In genomic region chr5:107072440-107072839, GRCh38 we compare ENCODE assay signal across 27 cellular contexts.
DNase-seq lines count a peak whose midpoint lies in the region; ATAC-seq and TF ChIP-seq lines count a peak whose summit lies in the region.
"Had no signal": no experiment of that assay in that cellular context is flagged by ENCODE, and none has a peak within 500 bp of the region (broad histone marks: within the 10 kb centered on the region; RNA-seq: fewer than 3 reads in every experiment).

No MANE protein-coding gene starts in this region.

- H3K9me3 ChIP-seq in hepatocyte (ENCODE audit: low read depth): no peaks in the 10 kb centered on the region
- H3K9me3 ChIP-seq: BE2C had no signal

- ATAC-seq in HG03139 (IDR thresholded peaks at IDR 0.05; ENCODE audit: unreplicated experiment): no peak
- ATAC-seq: K562 had no signal

- H3K4me1 ChIP-seq in hepatocyte (ENCODE audit: insufficient read depth): no peaks in the 10 kb centered on the region
- H3K4me1 ChIP-seq: BE2C had no signal

- H4K20me1 ChIP-seq in hepatocyte (ENCODE audit: insufficient read depth, poor library complexity, severe bottlenecking): no peaks in the 10 kb centered on the region

- H3K9me2 ChIP-seq in hepatocyte (replicated peaks; ENCODE audit: insufficient read depth): no peaks in the 10 kb centered on the region

- H3K27me3 ChIP-seq in hepatocyte: no peaks in the 10 kb centered on the region
- H3K27me3 ChIP-seq: BE2C had no signal

- no peak for TF ChIP-seq CTCF in hepatocyte (IDR thresholded peaks at IDR 0.05; ENCODE audit: poor library complexity)

- no peak overlapping the region for H3K4me2 ChIP-seq in hepatocyte

- H3K4me3 Mint-ChIP-seq in activated T-helper 1 cell treated with anti-CD3 and anti-CD28 coated beads, Interleukin-12 subunit alpha, Interleukin-12 subunit beta, Interleukin-2, Interleukin-4 antibody, amounts not matched to agents 30 ng/mL and 10 ng/mL and 1 ng/mL, durations not matched to agents 14 hours and 24 hours and 36 hours: no peak overlapping the region
- H3K4me3 Mint-ChIP-seq: H9, HFFc6 had no signal

- H3K79me2 ChIP-seq in hepatocyte: no peaks in the 10 kb centered on the region

- H3K4me1 Mint-ChIP-seq in activated T-helper 1 cell treated with anti-CD3 and anti-CD28 coated beads, Interleukin-12 subunit alpha, Interleukin-12 subunit beta, Interleukin-2, Interleukin-4 antibody, amounts not matched to agents 30 ng/mL and 10 ng/mL and 1 ng/mL, durations not matched to agents 14 hours and 24 hours and 36 hours (ENCODE audit: low read depth): no peaks in the 10 kb centered on the region

- peak overlapping the region; percentile 25 for H3K27ac ChIP-seq in epithelial cell of prostate
- peak overlapping the region; percentile 47 for H3K27ac ChIP-seq in hepatocyte
- H3K27ac ChIP-seq: GM23248 had no signal

- no peaks in the 10 kb centered on the region for H3K36me3 ChIP-seq in hepatocyte (replicated peaks; ENCODE audit: insufficient read depth, low read depth)
- H3K36me3 ChIP-seq: BE2C had no signal

- H2AFZ ChIP-seq in hepatocyte: no peak overlapping the region
- H2AFZ ChIP-seq: GM23248 had no signal

- no peaks in the 10 kb centered on the region for H3K27me3 Mint-ChIP-seq in activated T-helper 1 cell treated with anti-CD3 and anti-CD28 coated beads, Interleukin-12 subunit alpha, Interleukin-12 subunit beta, Interleukin-2, Interleukin-4 antibody, amounts not matched to agents 30 ng/mL and 10 ng/mL and 1 ng/mL, durations not matched to agents 14 hours and 24 hours and 36 hours (ENCODE audit: insufficient read depth)

- DNase-seq in H4 (ENCODE audit: low spot score): peak; percentile 59
- peak; percentile 77 for DNase-seq in amniotic epithelial cell (ENCODE audit: low read depth)
- DNase-seq in epithelial cell of prostate (ENCODE audit: low read depth, low spot score): no peak
- DNase-seq in hepatocyte (ENCODE audit: low spot score): no peak
- no peak for DNase-seq in dedifferentiated amniotic fluid mesenchymal stem cell (ENCODE audit: extremely low spot score)
- no peak for DNase-seq in NCI-H345 (lab: John Stamatoyannopoulos, UW)
- DNase-seq in activated T-helper 1 cell treated with anti-CD3 and anti-CD28 coated beads, Interleukin-12 subunit alpha, Interleukin-12 subunit beta, Interleukin-2, Interleukin-4 antibody, amounts not matched to agents 30 ng/mL and 10 ng/mL and 1 ng/mL, durations not matched to agents 14 hours and 24 hours and 36 hours (ENCODE audit: low spot score): no peak
- DNase-seq: 8988T; ACHN; BE2C; GM23248; H9; HFFc6; Kasumi-1; MV-4-11; NCI-H1105 treated with DMSO at 0.1 percent for 48 hours; NCI-H146; NCI-H1930; NCI-H2107; NCI-H446 treated with DMSO at 0.1 percent for 48 hours; NCI-H526; NCI-H82; NK-92 treated with Interleukin-12 subunit alpha and Interleukin-12 subunit beta, amount 100 ng/mL, for 24 hours; Right ventricle myocardium superior; RPMI8226 had no signal

- no peak overlapping the region for H3K4me3 ChIP-seq in hepatocyte
- H3K4me3 ChIP-seq: GM23248, K562 had no signal

- H3K27ac Mint-ChIP-seq in activated T-helper 1 cell treated with anti-CD3 and anti-CD28 coated beads, Interleukin-12 subunit alpha, Interleukin-12 subunit beta, Interleukin-2, Interleukin-4 antibody, amounts not matched to agents 30 ng/mL and 10 ng/mL and 1 ng/mL, durations not matched to agents 14 hours and 24 hours and 36 hours: no peak overlapping the region
- H3K27ac Mint-ChIP-seq: H9, HFFc6 had no signal

- intact Hi-C loops in activated T-helper 1 cell treated with anti-CD3 and anti-CD28 coated beads, Interleukin-12 subunit alpha, Interleukin-12 subunit beta, Interleukin-2, Interleukin-4 antibody, amounts not matched to agents 30 ng/mL and 10 ng/mL and 1 ng/mL, durations not matched to agents 14 hours and 24 hours and 36 hours (cut with micrococcal nuclease): no loop called here

- no peaks in the 10 kb centered on the region for H3K36me3 Mint-ChIP-seq in activated T-helper 1 cell treated with anti-CD3 and anti-CD28 coated beads, Interleukin-12 subunit alpha, Interleukin-12 subunit beta, Interleukin-2, Interleukin-4 antibody, amounts not matched to agents 30 ng/mL and 10 ng/mL and 1 ng/mL, durations not matched to agents 14 hours and 24 hours and 36 hours (ENCODE audit: low read depth)

- H3K9me3 Mint-ChIP-seq in activated T-helper 1 cell treated with anti-CD3 and anti-CD28 coated beads, Interleukin-12 subunit alpha, Interleukin-12 subunit beta, Interleukin-2, Interleukin-4 antibody, amounts not matched to agents 30 ng/mL and 10 ng/mL and 1 ng/mL, durations not matched to agents 14 hours and 24 hours and 36 hours: no peaks in the 10 kb centered on the region

Comparison
In these comparisons a context has a peak if more than half of its experiments do, and no peak if none do; other contexts are left out.
1. DNase-seq: peak in H4 (single experiment) and amniotic epithelial cell (single experiment); none in epithelial cell of prostate (single experiment), hepatocyte (single experiment), dedifferentiated amniotic fluid mesenchymal stem cell (single experiment), NCI-H345 (single experiment) and activated T-helper 1 cell treated with anti-CD3 and anti-CD28 coated beads, Interleukin-12 subunit alpha, Interleukin-12 subunit beta, Interleukin-2, Interleukin-4 antibody, amounts not matched to agents 30 ng/mL and 10 ng/mL and 1 ng/mL, durations not matched to agents 14 hours and 24 hours and 36 hours (single experiment).